ENCODE assay signal across 2 cellular contexts in the genomic region with DNA sequence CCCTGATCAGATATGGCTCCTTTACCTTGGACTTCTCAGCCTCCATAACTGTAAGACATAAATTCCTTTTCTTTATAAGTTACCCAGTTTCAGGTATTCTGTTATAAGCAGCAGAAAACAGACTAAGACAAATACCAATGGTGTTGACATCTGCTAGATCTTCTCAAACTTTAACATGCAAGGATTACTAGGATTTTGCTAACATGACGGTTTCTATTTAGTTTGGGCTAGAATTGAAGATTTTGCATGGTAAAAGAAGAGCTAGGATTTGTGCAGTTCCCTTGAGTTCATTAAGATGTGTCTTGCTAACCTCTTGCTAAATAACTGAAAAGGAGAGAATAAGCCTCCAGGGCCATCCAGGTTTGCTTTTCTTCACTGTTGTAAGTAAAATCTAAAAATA.
TF ChIP-seq lines count a peak whose summit lies in the region.

No MANE protein-coding gene starts in this region.

TF ChIP-seq in HepG2, 621 proteins besides CTCF, POLR2A, EP300 and RAD21:
- TF ChIP-seq ZFP36L1 (CRISPR knock-in tag; IDR thresholded peaks at IDR 0.05), result no peak
- TF ChIP-seq MAFK (conservative IDR thresholded peaks at IDR 0.05 in 1 of 2, IDR thresholded peaks at IDR 0.05 in 1 of 2; ENCODE audit: low read length in 2 of 2), result peak; percentile 7 to 38; a peak in 2 of 4 replicates

TF ChIP-seq in K562, 482 proteins besides CTCF, POLR2A, EP300 and RAD21:
- TF ChIP-seq ZNF316 (IDR thresholded peaks at IDR 0.05) (peak; percentile 75), PCBP2 (IDR thresholded peaks at IDR 0.05; ENCODE audit: low read depth, low read length, poor library complexity, severe bottlenecking) (no peak), FOSL1 (tag; conservative IDR thresholded peaks at IDR 0.05) (no peak), NCOA6 (IDR thresholded peaks at IDR 0.05) (no peak), C11orf30 (IDR thresholded peaks at IDR 0.05; ENCODE audit: low read depth) (peak; percentile 55; the same call in 1 of the 2 replicates)
- TF ChIP-seq, protein P1, sequence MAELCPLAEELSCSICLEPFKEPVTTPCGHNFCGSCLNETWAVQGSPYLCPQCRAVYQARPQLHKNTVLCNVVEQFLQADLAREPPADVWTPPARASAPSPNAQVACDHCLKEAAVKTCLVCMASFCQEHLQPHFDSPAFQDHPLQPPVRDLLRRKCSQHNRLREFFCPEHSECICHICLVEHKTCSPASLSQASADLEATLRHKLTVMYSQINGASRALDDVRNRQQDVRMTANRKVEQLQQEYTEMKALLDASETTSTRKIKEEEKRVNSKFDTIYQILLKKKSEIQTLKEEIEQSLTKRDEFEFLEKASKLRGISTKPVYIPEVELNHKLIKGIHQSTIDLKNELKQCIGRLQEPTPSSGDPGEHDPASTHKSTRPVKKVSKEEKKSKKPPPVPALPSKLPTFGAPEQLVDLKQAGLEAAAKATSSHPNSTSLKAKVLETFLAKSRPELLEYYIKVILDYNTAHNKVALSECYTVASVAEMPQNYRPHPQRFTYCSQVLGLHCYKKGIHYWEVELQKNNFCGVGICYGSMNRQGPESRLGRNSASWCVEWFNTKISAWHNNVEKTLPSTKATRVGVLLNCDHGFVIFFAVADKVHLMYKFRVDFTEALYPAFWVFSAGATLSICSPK (IDR thresholded peaks at IDR 0.05; ENCODE audit: borderline replicate concordance), result no peak
